Comparison of ENCODE assay signal across 24 cellular contexts in genomic region chr5:175842506-175842905, GRCh38. TPM values are rescaled to one million over a fixed set of nuclear protein-coding genes. Genes with fewer than 3 reads are reported as not detected.
"Had no signal": no experiment of that assay in that cellular context is flagged by ENCODE, and none has a peak within 500 bp of the region (broad histone marks: within the 10 kb centered on the region; RNA-seq: fewer than 3 reads in every experiment).

No MANE protein-coding gene starts in this region.

- H3K4me3 ChIP-seq: breast epithelium, heart left ventricle, lower lobe of right lung, thyroid gland, upper lobe of right lung had no signal

- H3K27ac Mint-ChIP-seq: activated CD4-positive, alpha-beta memory T cell treated with anti-CD3 and anti-CD28 coated beads, Interleukin-2, amount 10 ng/mL, durations not matched to agents 7 days and 5 days; activated CD4-positive, alpha-beta T cell treated with anti-CD3 and anti-CD28 coated beads, Interleukin-2, amount 10 ng/mL, durations not matched to agents 24 days and 14 days; activated T-cell treated with anti-CD3 and anti-CD28 coated beads, Interleukin-2, amount 50 U/mL, for 24 hours; natural killer cell; stimulated activated naive CD8-positive, alpha-beta T cell treated with anti-CD3 and anti-CD28 coated beads, Interleukin-15, Interleukin-2, amounts not matched to agents 100 ng/mL and 50 ng/mL, for 24 hours had no signal

- H3K27ac ChIP-seq: breast epithelium, heart left ventricle, lower lobe of right lung, thyroid gland, upper lobe of right lung had no signal

- H3K4me1 ChIP-seq: breast epithelium, heart left ventricle, lower lobe of right lung, thyroid gland, upper lobe of right lung had no signal

- H3K4me3 Mint-ChIP-seq: activated CD4-positive, alpha-beta memory T cell treated with anti-CD3 and anti-CD28 coated beads, Interleukin-2, amount 10 ng/mL, durations not matched to agents 7 days and 5 days; activated CD4-positive, alpha-beta T cell treated with anti-CD3 and anti-CD28 coated beads, Interleukin-2, amount 10 ng/mL, durations not matched to agents 24 days and 14 days; activated T-cell treated with anti-CD3 and anti-CD28 coated beads, Interleukin-2, amount 50 U/mL, for 24 hours; natural killer cell; stimulated activated naive CD8-positive, alpha-beta T cell treated with anti-CD3 and anti-CD28 coated beads, Interleukin-15, Interleukin-2, amounts not matched to agents 100 ng/mL and 50 ng/mL, for 24 hours had no signal

- H3K9me3 Mint-ChIP-seq: activated CD4-positive, alpha-beta memory T cell treated with anti-CD3 and anti-CD28 coated beads, Interleukin-2, amount 10 ng/mL, durations not matched to agents 7 days and 5 days; activated CD4-positive, alpha-beta T cell treated with anti-CD3 and anti-CD28 coated beads, Interleukin-2, amount 10 ng/mL, durations not matched to agents 24 days and 14 days; activated T-cell treated with anti-CD3 and anti-CD28 coated beads, Interleukin-2, amount 50 U/mL, for 24 hours; natural killer cell; stimulated activated naive CD8-positive, alpha-beta T cell treated with anti-CD3 and anti-CD28 coated beads, Interleukin-15, Interleukin-2, amounts not matched to agents 100 ng/mL and 50 ng/mL, for 24 hours had no signal

- H3K36me3 ChIP-seq: breast epithelium, heart left ventricle, lower lobe of right lung, thyroid gland, upper lobe of right lung had no signal

- H3K36me3 Mint-ChIP-seq: natural killer cell had no signal

- DNase-seq: activated CD4-positive, alpha-beta memory T cell treated with anti-CD3 and anti-CD28 coated beads, Interleukin-2, amount 10 ng/mL, durations not matched to agents 7 days and 5 days; activated CD4-positive, alpha-beta T cell treated with anti-CD3 and anti-CD28 coated beads, Interleukin-2, amount 10 ng/mL, durations not matched to agents 24 days and 14 days; activated CD8-positive, alpha-beta memory T cell treated with anti-CD3 and anti-CD28 coated beads, Interleukin-2, amount 50 U/mL, for 48 hours; activated gamma-delta T cell treated with Interleukin-2 at 50 U/mL for 16 hours; activated naive CD4-positive, alpha-beta T cell treated with anti-CD3 and anti-CD28 coated beads, Interleukin-2, amount 50 U/mL, for 16 hours; activated T-cell treated with anti-CD3 and anti-CD28 coated beads, Interleukin-2, amount 50 U/mL, for 24 hours; amniotic stem cell; central memory CD4-positive, alpha-beta T cell; heart left ventricle; lower lobe of right lung; natural killer cell; right cardiac atrium; stimulated activated CD4-positive, alpha-beta T cell treated with anti-CD3 and anti-CD28 coated beads, Interleukin-4, amount 100 ng/mL, for 1 hour; substantia nigra; T-helper 1 cell; thyroid gland; upper lobe of right lung had no signal

- H3K4me1 Mint-ChIP-seq: activated CD4-positive, alpha-beta memory T cell treated with anti-CD3 and anti-CD28 coated beads, Interleukin-2, amount 10 ng/mL, durations not matched to agents 7 days and 5 days; activated CD4-positive, alpha-beta T cell treated with anti-CD3 and anti-CD28 coated beads, Interleukin-2, amount 10 ng/mL, durations not matched to agents 24 days and 14 days; natural killer cell had no signal

- ATAC-seq: activated CD4-positive, CD25-positive, alpha-beta regulatory T cell treated with anti-CD3 and anti-CD28 coated beads, Interleukin-2, amount 50 U/mL, for 24 hours; esophagus mucosa; left lobe of liver; lower lobe of right lung; natural killer cell; right cardiac atrium; upper lobe of right lung had no signal

- H3K9me3 ChIP-seq: lower lobe of right lung, thyroid gland, upper lobe of right lung had no signal

- H3K27me3 Mint-ChIP-seq: activated CD4-positive, alpha-beta memory T cell treated with anti-CD3 and anti-CD28 coated beads, Interleukin-2, amount 10 ng/mL, durations not matched to agents 7 days and 5 days; activated T-cell treated with anti-CD3 and anti-CD28 coated beads, Interleukin-2, amount 50 U/mL, for 24 hours had no signal

RNA-seq across cellular contexts. Expression of gene CPLX2, which starts 28.9 kb away (rescaled TPM):
- total RNA-seq: activated CD4-positive, alpha-beta memory T cell treated with anti-CD3 and anti-CD28 coated beads, Interleukin-2, amount 10 ng/mL, durations not matched to agents 7 days and 5 days; activated CD4-positive, alpha-beta T cell treated with anti-CD3 and anti-CD28 coated beads, Interleukin-2, amount 10 ng/mL, durations not matched to agents 24 days and 14 days; breast epithelium; esophagus mucosa; heart left ventricle; left lobe of liver; mononuclear cell; natural killer cell; osteoblast; upper lobe of right lung had no signal
- polyA plus RNA-seq: heart left ventricle had no signal
